Comparison of ENCODE assay signal across 9 cellular contexts in genomic region chr18:23438046-23438377, GRCh38. TPM values are rescaled to one million over a fixed set of nuclear protein-coding genes. Genes with fewer than 3 reads are reported as not detected.
A peak's percentile ranks its signal among the peaks of the same experiment; 100 is the strongest.
DNase-seq lines count a peak whose midpoint lies in the region; ATAC-seq, FAIRE-seq and TF ChIP-seq lines count a peak whose summit lies in the region.
"Had no signal": no experiment of that assay in that cellular context is flagged by ENCODE, and none has a peak within 500 bp of the region (broad histone marks: within the 10 kb centered on the region; RNA-seq: fewer than 3 reads in every experiment).

No MANE protein-coding gene starts in this region.

- H3K4me2 ChIP-seq in keratinocyte (ENCODE audit: control insufficient read depth, extremely low read depth, insufficient read depth, low read depth, low read length): peak overlapping the region; percentile 33

- no peak overlapping the region for H3K27ac ChIP-seq in keratinocyte (ENCODE audit: control insufficient read depth, insufficient read depth, low read length)
- H3K27ac ChIP-seq in subcutaneous abdominal adipose tissue (ENCODE audit: low read depth, low read length): no peak overlapping the region

- H3K36me3 ChIP-seq in keratinocyte (ENCODE audit: control insufficient read depth in 2 of 2, extremely low read depth in 1 of 2, insufficient read depth in 2 of 2, low read length in 2 of 2) (no peaks in the 10 kb centered on the region), subcutaneous abdominal adipose tissue (ENCODE audit: control insufficient read depth in 5 of 5, insufficient read depth in 5 of 5, low read length in 5 of 5) (no peaks in the 10 kb centered on the region)

- no peak for FAIRE-seq in keratinocyte (lab: Jason Lieb, UNC)
- FAIRE-seq: TTC549 had no signal

- H3K9ac ChIP-seq in keratinocyte (ENCODE audit: control insufficient read depth, extremely low read depth, insufficient read depth, low read length) (peak overlapping the region; percentile 81), subcutaneous abdominal adipose tissue (ENCODE audit: low read length in 5 of 5) (peak overlapping the region in 4 of 5 donors; percentile 30 to 92 (median 80))

- H2AFZ ChIP-seq in keratinocyte (ENCODE audit: control insufficient read depth, low read length): peak overlapping the region; percentile 7

- peaks cover 13% of the 10 kb centered on the region for H3K4me1 Mint-ChIP-seq in T-helper 2 cell treated with Interferon-gamma antibody and Interleukin-4, amounts not matched to agents 5 μg/mL and 100 μg/mL, for 36 hours (ENCODE audit: low read depth)
- no peaks in the 10 kb centered on the region for H3K4me1 Mint-ChIP-seq in activated T-helper 17 cell treated with anti-CD3 and anti-CD28 coated beads, Interleukin-2, amount 50 U/mL, for 72 hours

- H3K27me3 ChIP-seq in keratinocyte (ENCODE audit: control insufficient read depth, extremely low read depth, insufficient read depth, low read length) (no peaks in the 10 kb centered on the region), subcutaneous abdominal adipose tissue (ENCODE audit: control insufficient read depth in 5 of 5, insufficient read depth in 4 of 5, low read length in 5 of 5) (no peaks in the 10 kb centered on the region)

- no peaks in the 10 kb centered on the region for H3K9me1 ChIP-seq in keratinocyte (ENCODE audit: control insufficient read depth, extremely low read depth, insufficient read depth, low read length)

- peaks cover 4% of the 10 kb centered on the region for H3K79me2 ChIP-seq in keratinocyte (ENCODE audit: control insufficient read depth, insufficient read depth, low read length)

- H3K4me1 ChIP-seq in keratinocyte (ENCODE audit: control insufficient read depth, extremely low read depth, insufficient read depth, low read length): peaks cover 8% of the 10 kb centered on the region
- H3K4me1 ChIP-seq in subcutaneous abdominal adipose tissue (ENCODE audit: control insufficient read depth in 5 of 5, insufficient read depth in 5 of 5, low read length in 5 of 5): peaks cover 3 to 19% (median 17%) of the 10 kb centered on the region in 5 donors

- H3K4me3 ChIP-seq in keratinocyte (ENCODE audit: control insufficient read depth in 2 of 3, extremely low read depth in 1 of 3, insufficient read depth in 2 of 3, low read depth in 1 of 3, low read length in 3 of 3) (peak overlapping the region; percentile 74 to 82 (median 77)), subcutaneous abdominal adipose tissue (ENCODE audit: low read depth in 1 of 5, low read length in 5 of 5) (peak overlapping the region; percentile 53 to 96 (median 92))

- no peak for ATAC-seq in activated T-helper 17 cell treated with anti-CD3 and anti-CD28 coated beads, Interleukin-2, amount 50 U/mL, for 72 hours (replicated peaks)

- no peak for TF ChIP-seq CTCF in keratinocyte (optimal IDR thresholded peaks at IDR 0.05 in 1 of 3, IDR thresholded peaks at IDR 0.05 in 1 of 3, conservative IDR thresholded peaks at IDR 0.05 in 1 of 3; ENCODE audit: extremely low read depth in 1 of 3, insufficient read depth in 2 of 3, low read length in 3 of 3)

- H3K27ac Mint-ChIP-seq in T-helper 2 cell treated with Interferon-gamma antibody and Interleukin-4, amounts not matched to agents 5 μg/mL and 100 μg/mL, for 36 hours: no peak overlapping the region
- no peak overlapping the region for H3K27ac Mint-ChIP-seq in activated T-helper 17 cell treated with anti-CD3 and anti-CD28 coated beads, Interleukin-2, amount 50 U/mL, for 72 hours

- H3K9me3 Mint-ChIP-seq in T-helper 2 cell treated with Interferon-gamma antibody and Interleukin-4, amounts not matched to agents 5 μg/mL and 100 μg/mL, for 36 hours: no peaks in the 10 kb centered on the region
- no peaks in the 10 kb centered on the region for H3K9me3 Mint-ChIP-seq in activated T-helper 17 cell treated with anti-CD3 and anti-CD28 coated beads, Interleukin-2, amount 50 U/mL, for 72 hours

- H4K20me1 ChIP-seq in keratinocyte (ENCODE audit: control insufficient read depth, extremely low read depth, insufficient read depth, low read length): no peaks in the 10 kb centered on the region

- no peaks in the 10 kb centered on the region for H3K36me3 Mint-ChIP-seq in T-helper 2 cell treated with Interferon-gamma antibody and Interleukin-4, amounts not matched to agents 5 μg/mL and 100 μg/mL, for 36 hours (ENCODE audit: low read depth)
- no peaks in the 10 kb centered on the region for H3K36me3 Mint-ChIP-seq in activated T-helper 17 cell treated with anti-CD3 and anti-CD28 coated beads, Interleukin-2, amount 50 U/mL, for 72 hours (ENCODE audit: low read depth)

- H3K27me3 Mint-ChIP-seq in T-helper 2 cell treated with Interferon-gamma antibody and Interleukin-4, amounts not matched to agents 5 μg/mL and 100 μg/mL, for 36 hours (ENCODE audit: low read depth): peaks cover 3% of the 10 kb centered on the region
- H3K27me3 Mint-ChIP-seq in activated T-helper 17 cell treated with anti-CD3 and anti-CD28 coated beads, Interleukin-2, amount 50 U/mL, for 72 hours: no peaks in the 10 kb centered on the region

- no peak for DNase-seq in T-helper 2 cell treated with Interferon-gamma antibody and Interleukin-4, amounts not matched to agents 5 μg/mL and 100 μg/mL, for 36 hours (ENCODE audit: low spot score)
- DNase-seq in T-helper 2 cell: no peak
- DNase-seq in keratinocyte (ENCODE audit: low read depth, low spot score): no peak
- no peak for DNase-seq in anterior cingulate cortex (lab: John Stamatoyannopoulos, UW)
- no peak for DNase-seq in SKM-1 (lab: John Stamatoyannopoulos, UW; ENCODE audit: unreplicated experiment)
- no peak for DNase-seq in NCI-H1092 (lab: John Stamatoyannopoulos, UW)

- peak overlapping the region; percentile 92 for H3K4me3 Mint-ChIP-seq in T-helper 2 cell treated with Interferon-gamma antibody and Interleukin-4, amounts not matched to agents 5 μg/mL and 100 μg/mL, for 36 hours
- H3K4me3 Mint-ChIP-seq in activated T-helper 17 cell treated with anti-CD3 and anti-CD28 coated beads, Interleukin-2, amount 50 U/mL, for 72 hours: peak overlapping the region; percentile 89

- dilution Hi-C loops in keratinocyte (cut with MboI; ENCODE audit: extremely low pct_ligation_motif_present, low sequenced_read_pairs): no loop called here

- no peaks in the 10 kb centered on the region for H3K9me3 ChIP-seq in keratinocyte (ENCODE audit: control insufficient read depth, low read depth, low read length)
- H3K9me3 ChIP-seq in subcutaneous abdominal adipose tissue (ENCODE audit: control insufficient read depth in 5 of 5, low read length in 5 of 5): peaks cover 0 to under 1% (median 0%) of the 10 kb centered on the region in 5 donors

RNA-seq across cellular contexts. Expression of gene RIOK3, which starts 15.1 kb away (rescaled TPM):
- total RNA-seq in activated T-helper 17 cell treated with anti-CD3 and anti-CD28 coated beads, Interleukin-2, amount 50 U/mL, for 72 hours: 100 to 1,000 TPM in 1 of 2 donors, 10 to 100 TPM in 1; 56.8 to 101 TPM
- polyA plus RNA-seq in keratinocyte: 34.7 to 68.6 TPM (median 46.7 TPM) in 3 replicates
- polyA plus RNA-seq in keratinocyte (2011; ENCODE audit: low read depth): 61.6 TPM
- polyA plus RNA-seq in keratinocyte (2011; cell fraction: cytosol; rRNA removed): 29.3 and 50.5 TPM in 2 replicates
- polyA plus RNA-seq in keratinocyte (2011; cell fraction: nucleus; rRNA removed): 76.1 and 104 TPM in 2 replicates
- polyA plus RNA-seq in keratinocyte (2012; ENCODE audit: low replicate concordance): 44.2 and 83.2 TPM in 2 replicates
- 14.4 to 53.8 TPM (median 38.9 TPM) in 3 replicates for polyA minus RNA-seq in keratinocyte
- 46.4 TPM for polyA minus RNA-seq in keratinocyte (2011; cell fraction: cytosol; rRNA and poly(A)+ RNA removed)
- 34.4 and 46.0 TPM in 2 replicates for polyA minus RNA-seq in keratinocyte (2011; cell fraction: nucleus; rRNA and poly(A)+ RNA removed)
